In the genomic region with DNA sequence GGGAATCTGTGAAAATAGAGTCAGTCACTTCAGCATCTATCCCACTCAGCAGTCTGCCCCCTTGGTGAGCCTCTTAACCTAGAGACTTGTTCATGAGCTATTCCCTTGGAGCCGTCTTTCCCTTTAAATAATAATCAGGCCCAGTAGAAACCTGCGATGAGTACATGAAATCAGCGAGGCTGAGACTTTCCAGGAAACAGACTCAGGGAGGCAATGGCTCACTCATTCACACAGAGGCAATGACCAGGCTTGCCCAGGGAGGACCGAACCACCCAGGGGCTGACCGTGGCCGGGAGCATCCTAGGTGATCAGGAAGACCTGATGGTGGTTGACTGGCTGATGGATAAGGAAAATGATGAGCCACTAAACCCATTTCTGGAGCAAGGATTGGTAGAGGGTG, we compare ENCODE assay signal across 18 cellular contexts.
DNase-seq lines count a peak whose midpoint lies in the region; ATAC-seq, FAIRE-seq and TF ChIP-seq lines count a peak whose summit lies in the region.
"Had no signal": no experiment of that assay in that cellular context is flagged by ENCODE, and none has a peak within 500 bp of the region (broad histone marks: within the 10 kb centered on the region; RNA-seq: fewer than 3 reads in every experiment).

No MANE protein-coding gene starts in this region.

- H3K79me2 ChIP-seq in parathyroid adenoma = no peaks in the 10 kb centered on the region

- H3K27ac ChIP-seq in epithelial cell of prostate = peak overlapping the region; percentile 54
- no peak overlapping the region for H3K27ac ChIP-seq in mesenchymal stem cell (ENCODE audit: low read length, poor library complexity, severe bottlenecking)
- no peak overlapping the region for H3K27ac ChIP-seq in parathyroid adenoma
- H3K27ac ChIP-seq: C4-2B had no signal

- H2BK15ac ChIP-seq in mesenchymal stem cell (ENCODE audit: low read depth, poor library complexity, severe bottlenecking) = no peak overlapping the region

- H3K4me1 ChIP-seq in mesenchymal stem cell (ENCODE audit: control insufficient read depth, insufficient read depth, low read depth, low read length) (peaks cover 6% of the 10 kb centered on the region), parathyroid adenoma (no peaks in the 10 kb centered on the region)
- H3K4me1 ChIP-seq: HAP-1 had no signal

- no peak overlapping the region for H4K91ac ChIP-seq in mesenchymal stem cell (ENCODE audit: low read length)

- no peaks in the 10 kb centered on the region for H3K27me3 ChIP-seq in bronchial epithelial cell (ENCODE audit: control insufficient read depth, insufficient read depth, low read length)
- peaks cover 0 to 6% of the 10 kb centered on the region in 2 experiments for H3K27me3 ChIP-seq in mesenchymal stem cell (ENCODE audit: control insufficient read depth in 1 of 2, insufficient read depth in 1 of 2, low read length in 2 of 2)
- H3K27me3 ChIP-seq in parathyroid adenoma (ENCODE audit: control insufficient read depth, insufficient read depth, low read length) = no peaks in the 10 kb centered on the region

- no peak overlapping the region for H3K4me2 ChIP-seq in mesenchymal stem cell (ENCODE audit: low read length, poor library complexity, severe bottlenecking)
- no peak overlapping the region for H3K4me2 ChIP-seq in parathyroid adenoma (ENCODE audit: low read length)

- H4K8ac ChIP-seq in mesenchymal stem cell (ENCODE audit: low read length) = no peak overlapping the region

- H3K9me3 ChIP-seq in mesenchymal stem cell (ENCODE audit: control insufficient read depth, low read length) = no peaks in the 10 kb centered on the region
- H3K9me3 ChIP-seq in parathyroid adenoma (ENCODE audit: control insufficient read depth, low read length) = no peaks in the 10 kb centered on the region

- H3K14ac ChIP-seq in mesenchymal stem cell (ENCODE audit: low read length in 2 of 2) = no peak overlapping the region

- no peak overlapping the region for H3K18ac ChIP-seq in mesenchymal stem cell (ENCODE audit: low read depth in 1 of 2, low read length in 2 of 2)

- peak overlapping the region; percentile 61 for H2AK5ac ChIP-seq in mesenchymal stem cell (ENCODE audit: low read length, severe bottlenecking)

- H2BK120ac ChIP-seq in mesenchymal stem cell (ENCODE audit: low read depth, low read length) = no peak overlapping the region

- H3K4me3 ChIP-seq in bronchial epithelial cell (ENCODE audit: low read depth, low read length) (no peak overlapping the region), mesenchymal stem cell (ENCODE audit: insufficient read depth in 1 of 2, low read depth in 1 of 2, low read length in 2 of 2) (no peak overlapping the region), parathyroid adenoma (ENCODE audit: low read depth, low read length) (no peak overlapping the region)
- H3K4me3 ChIP-seq: HAP-1 had no signal

- H2AFZ ChIP-seq in mesenchymal stem cell (ENCODE audit: low read depth, low read length) (no peak overlapping the region), parathyroid adenoma (peak overlapping the region; percentile 2)

- H3K23ac ChIP-seq in mesenchymal stem cell (ENCODE audit: low read length in 2 of 2) = no peak overlapping the region

- H2BK12ac ChIP-seq in mesenchymal stem cell (ENCODE audit: low read length in 2 of 2) = no peak overlapping the region

- no peak overlapping the region for H3K4ac ChIP-seq in mesenchymal stem cell (ENCODE audit: low read depth in 1 of 2, low read length in 2 of 2)

- no peak for FAIRE-seq in bronchial epithelial cell (lab: Jason Lieb, UNC)
- FAIRE-seq: A204.1, G401.6, GM12891, HTR-8/SVneo had no signal

- no peak overlapping the region for H2BK5ac ChIP-seq in mesenchymal stem cell (ENCODE audit: low read depth, low read length, poor library complexity, severe bottlenecking)

- no peak for ATAC-seq in HG03520 (IDR thresholded peaks at IDR 0.05; ENCODE audit: unreplicated experiment)

- DNase-seq in bronchial epithelial cell (ENCODE audit: low read depth) (peak; percentile 52), epithelial cell of prostate (ENCODE audit: low read depth, low spot score) (no peak), mesenchymal stem cell (no peak), activated gamma-delta T cell treated with Interleukin-2 at 50 U/mL for 16 hours (no peak), hippocampal formation (lab: John Stamatoyannopoulos, UW) (no peak)
- no peak for DNase-seq in activated CD4-positive, alpha-beta T cell treated with anti-CD3 and anti-CD28 coated beads, Interleukin-2, amount 50 U/mL, for 4 hours
- DNase-seq: CD4-positive, alpha-beta memory T cell; DMS79; EL; GOT3 had no signal

- WGBS in mesenchymal stem cell = 92% methylated on average over 6 of the region's 6 CpGs

- no peaks in the 10 kb centered on the region for H3K36me3 ChIP-seq in bronchial epithelial cell (ENCODE audit: control insufficient read depth, insufficient read depth, low read length)
- H3K36me3 ChIP-seq in mesenchymal stem cell (ENCODE audit: control insufficient read depth in 1 of 2, insufficient read depth in 2 of 2, low read depth in 1 of 2, low read length in 2 of 2) = no peaks in the 10 kb centered on the region
- H3K36me3 ChIP-seq in parathyroid adenoma (ENCODE audit: control insufficient read depth, insufficient read depth, low read length) = no peaks in the 10 kb centered on the region
- H3K36me3 ChIP-seq: HAP-1 had no signal

- no peak for TF ChIP-seq CTCF in bronchial epithelial cell (IDR thresholded peaks at IDR 0.05; ENCODE audit: insufficient read depth, low read length, severe bottlenecking)
- TF ChIP-seq CTCF in parathyroid adenoma (IDR thresholded peaks at IDR 0.05) = no peak

- H3K9ac ChIP-seq in mesenchymal stem cell (ENCODE audit: low read length) = no peak overlapping the region
- H3K9ac ChIP-seq in parathyroid adenoma = no peak overlapping the region

- H3K79me1 ChIP-seq in mesenchymal stem cell (replicated peaks; ENCODE audit: low read length, poor library complexity, severe bottlenecking) = no peaks in the 10 kb centered on the region
